ENCODE assay signal across 8 cellular contexts in the genomic region with DNA sequence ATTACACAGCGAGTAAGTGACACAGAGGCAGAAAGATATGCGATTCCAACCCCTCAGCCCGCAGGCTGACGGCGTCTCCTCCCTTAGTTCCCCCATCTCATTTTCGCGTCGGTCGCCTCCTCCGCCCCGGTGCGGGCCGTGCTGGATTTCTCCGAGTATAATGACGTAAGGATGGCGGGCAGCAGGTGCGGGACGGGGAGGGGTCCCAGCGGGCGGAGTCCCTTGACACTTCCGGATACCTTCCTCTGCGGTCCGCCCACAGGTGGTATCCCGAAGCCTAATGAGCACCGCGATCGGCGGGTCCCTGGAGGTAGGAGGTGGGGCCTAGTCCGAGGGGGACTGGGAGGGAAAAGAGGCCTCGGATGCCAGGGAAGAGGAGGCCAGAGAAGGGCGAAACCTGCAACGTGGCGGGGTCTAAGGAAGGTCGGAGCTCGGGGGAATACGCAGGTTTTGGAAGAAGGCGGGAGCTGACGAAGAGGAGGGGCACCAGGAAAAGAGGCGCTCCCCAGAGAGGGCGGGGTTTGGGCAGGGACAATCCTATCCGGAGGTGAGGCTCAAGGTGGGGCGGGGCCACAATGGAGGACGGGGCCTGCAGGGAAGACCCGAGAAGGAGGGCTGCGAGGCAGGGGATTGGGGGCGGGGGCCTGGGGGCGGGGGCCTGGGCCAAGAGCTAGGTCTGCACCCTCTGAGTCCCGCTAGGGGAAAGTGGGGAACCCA. TPM values are rescaled to one million over a fixed set of nuclear protein-coding genes. Genes with fewer than 3 reads are reported as not detected.
A peak's percentile ranks its signal among the peaks of the same experiment; 100 is the strongest.
DNase-seq lines count a peak whose midpoint lies in the region; ATAC-seq and TF ChIP-seq lines count a peak whose summit lies in the region.

No MANE protein-coding gene starts in this region.

- WGBS in esophagus, 2 donors: 1% methylated on average over 46 to 48 of the region's 48 CpGs
- no CpG with 5 or more reads among the region's 48 CpGs for WGBS in neuronal stem cell (ENCODE audit: extremely low coverage in 2 of 2, insufficient read length in 2 of 2, insufficient replicate concordance in 1 of 2), 2 donors
- 1% methylated on average over 48 of the region's 48 CpGs for WGBS in thymus

- peak overlapping the region; percentile 47 for H3K23ac ChIP-seq in neuronal stem cell (ENCODE audit: low read depth, low read length, poor library complexity)

- no peak overlapping the region for H3K14ac ChIP-seq in neuronal stem cell (ENCODE audit: low read length)

- no peak overlapping the region for H2BK120ac ChIP-seq in neuronal stem cell (ENCODE audit: low read depth, low read length)

- H3K79me1 ChIP-seq in neuronal stem cell (ENCODE audit: low read depth, low read length): no peaks in the 10 kb centered on the region

- H3K9me3 Mint-ChIP-seq in activated CD8-positive, alpha-beta memory T cell treated with anti-CD3 and anti-CD28 coated beads, Interleukin-2, amount 10 ng/mL, durations not matched to agents 7 days and 5 days (ENCODE audit: low read depth): no peaks in the 10 kb centered on the region

- no peak overlapping the region for H2BK15ac ChIP-seq in neuronal stem cell (ENCODE audit: low read length)

- H3K18ac ChIP-seq in neuronal stem cell (ENCODE audit: low read length): peak overlapping the region; percentile 95

- H3K27ac ChIP-seq in esophagus (ENCODE audit: low read depth in 2 of 2, low read length in 1 of 2): peak overlapping the region; percentile 88 to 89
- H3K27ac ChIP-seq in neuronal stem cell (replicated peaks; ENCODE audit: low read length): peak overlapping the region; percentile 71
- peak overlapping the region; percentile 36 for H3K27ac ChIP-seq in thymus (ENCODE audit: low read depth)

- no peak for TF ChIP-seq CTCF in AG04449 (IDR thresholded peaks at IDR 0.05; ENCODE audit: insufficient read depth, low read length, missing control alignments)

- H3K4ac ChIP-seq in neuronal stem cell (ENCODE audit: low read length): no peak overlapping the region

- POLR2A ChIA-PET in AG04449 (lab: Yijun Ruan, JAX): no interaction called here

- H3K36me3 Mint-ChIP-seq in activated CD8-positive, alpha-beta memory T cell treated with anti-CD3 and anti-CD28 coated beads, Interleukin-2, amount 10 ng/mL, durations not matched to agents 7 days and 5 days: peaks cover 1% of the 10 kb centered on the region

- H2BK5ac ChIP-seq in neuronal stem cell (ENCODE audit: low read length): no peak overlapping the region

- H3K4me2 ChIP-seq in neuronal stem cell (ENCODE audit: insufficient read depth, low read length, poor library complexity, severe bottlenecking): peak overlapping the region; percentile 85

- H3K9me3 ChIP-seq in esophagus (ENCODE audit: control insufficient read depth in 2 of 2, insufficient read depth in 1 of 2, low read depth in 1 of 2, low read length in 1 of 2) (no peaks in the 10 kb centered on the region), neuronal stem cell (replicated peaks in 1 of 2; ENCODE audit: control insufficient read depth in 2 of 2, insufficient read depth in 1 of 2, low read depth in 1 of 2, low read length in 2 of 2) (peaks cover 0 to 5% of the 10 kb centered on the region in 2 donors), thymus (ENCODE audit: control insufficient read depth) (peaks cover 1% of the 10 kb centered on the region)

- peaks cover 0 to 3% of the 10 kb centered on the region in 2 donors for H3K27me3 ChIP-seq in esophagus (ENCODE audit: control insufficient read depth in 1 of 2, insufficient read depth in 2 of 2, low read length in 2 of 2)
- peaks cover 0 to 60% (median 14%) of the 10 kb centered on the region in 3 experiments for H3K27me3 ChIP-seq in neuronal stem cell (ENCODE audit: control insufficient read depth in 3 of 3, insufficient read depth in 3 of 3, low read depth in 1 of 3, low read length in 3 of 3)
- peaks cover 34% of the 10 kb centered on the region for H3K27me3 ChIP-seq in thymus (ENCODE audit: control insufficient read depth, insufficient read depth)

- H3K4me1 Mint-ChIP-seq in activated CD8-positive, alpha-beta memory T cell treated with anti-CD3 and anti-CD28 coated beads, Interleukin-2, amount 10 ng/mL, durations not matched to agents 7 days and 5 days: peaks cover 7% of the 10 kb centered on the region

- DNase-seq in AG04449 (ENCODE audit: low read depth, low spot score): no peak
- peak; percentile 92 for DNase-seq in NCI-H510A (lab: John Stamatoyannopoulos, UW)
- DNase-seq in activated CD8-positive, alpha-beta memory T cell treated with anti-CD3 and anti-CD28 coated beads, Interleukin-2, amount 10 ng/mL, durations not matched to agents 7 days and 5 days: peak; percentile 81
- peak; percentile 84 for DNase-seq in neuronal stem cell (ENCODE audit: low spot score)

- H3K4me1 ChIP-seq in esophagus (ENCODE audit: control insufficient read depth in 2 of 2, insufficient read depth in 2 of 2, low read length in 1 of 2) (peaks cover 0 to 4% of the 10 kb centered on the region in 2 donors), neuronal stem cell (ENCODE audit: control insufficient read depth in 2 of 2, insufficient read depth in 1 of 2, low read depth in 1 of 2, low read length in 2 of 2) (peaks cover 0 to 3% of the 10 kb centered on the region in 2 donors), thymus (ENCODE audit: control insufficient read depth, insufficient read depth, low read length) (no peaks in the 10 kb centered on the region)

- peak overlapping the region; percentile 80 for H3K4me3 Mint-ChIP-seq in activated CD8-positive, alpha-beta memory T cell treated with anti-CD3 and anti-CD28 coated beads, Interleukin-2, amount 10 ng/mL, durations not matched to agents 7 days and 5 days

- peak overlapping the region; percentile 98 for H2AFZ ChIP-seq in neuronal stem cell (ENCODE audit: low read length)

- no peak overlapping the region for H4K91ac ChIP-seq in neuronal stem cell (ENCODE audit: low read depth, low read length, poor library complexity)

- H4K8ac ChIP-seq in neuronal stem cell (ENCODE audit: low read depth, low read length): no peak overlapping the region

- CTCF ChIA-PET in AG04449 (lab: Yijun Ruan, JAX): interaction anchor here (0.9 to 1.1 kb wide), 2 partner anchors 10 to 13 kb away, joined by 3 read pairs; no protein-coding TSS in a partner anchor
- CTCF ChIA-PET in activated CD8-positive, alpha-beta memory T cell treated with anti-CD3 and anti-CD28 coated beads, Interleukin-2, amount 10 ng/mL, durations not matched to agents 7 days and 5 days (lab: Charles Lee): interaction anchor here (0.8 to 1.6 kb wide), 6 partner anchors 9 to 302 kb away, joined by 3 to 7 read pairs (median 4); no protein-coding TSS in a partner anchor

- H3K27ac Mint-ChIP-seq in activated CD8-positive, alpha-beta memory T cell treated with anti-CD3 and anti-CD28 coated beads, Interleukin-2, amount 10 ng/mL, durations not matched to agents 7 days and 5 days: peak overlapping the region; percentile 22

- H2BK12ac ChIP-seq in neuronal stem cell (ENCODE audit: low read length): no peak overlapping the region

- H3K36me3 ChIP-seq in esophagus (ENCODE audit: control insufficient read depth in 2 of 2, insufficient read depth in 2 of 2, low read length in 1 of 2) (peaks cover 0 to 3% of the 10 kb centered on the region in 2 donors), neuronal stem cell (replicated peaks in 1 of 2; ENCODE audit: control insufficient read depth in 2 of 2, insufficient read depth in 2 of 2, low read length in 2 of 2) (no peaks in the 10 kb centered on the region), thymus (ENCODE audit: control insufficient read depth, insufficient read depth) (no peaks in the 10 kb centered on the region)

- ATAC-seq in GM18907 (IDR thresholded peaks at IDR 0.05; ENCODE audit: unreplicated experiment) (peak; percentile 81), HG03139 (IDR thresholded peaks at IDR 0.05; ENCODE audit: unreplicated experiment) (peak; percentile 72)
- peak; percentile 90 for ATAC-seq in activated CD8-positive, alpha-beta memory T cell treated with anti-CD3 and anti-CD28 coated beads, Interleukin-2, amount 10 ng/mL, durations not matched to agents 7 days and 5 days

- H3K27me3 Mint-ChIP-seq in activated CD8-positive, alpha-beta memory T cell treated with anti-CD3 and anti-CD28 coated beads, Interleukin-2, amount 10 ng/mL, durations not matched to agents 7 days and 5 days: peaks cover 52% of the 10 kb centered on the region

- H3K4me3 ChIP-seq in AG04449 (ENCODE audit: low read depth, low read length): peak overlapping the region; percentile 54
- peak overlapping the region; percentile 76 for H3K4me3 ChIP-seq in esophagus (ENCODE audit: low read depth in 1 of 2, low read length in 2 of 2)
- peak overlapping the region; percentile 51 to 91 for H3K4me3 ChIP-seq in neuronal stem cell (ENCODE audit: low read length in 2 of 2)
- H3K4me3 ChIP-seq in thymus (ENCODE audit: low read length): peak overlapping the region; percentile 45

- H2AK5ac ChIP-seq in neuronal stem cell (ENCODE audit: low read depth, low read length): no peak overlapping the region

- peak overlapping the region; percentile 88 for H3K9ac ChIP-seq in neuronal stem cell (ENCODE audit: low read depth, low read length, poor library complexity)

RNA-seq across cellular contexts. Expression of a gene that starts 3.6 kb away (rescaled TPM):
- under 1 TPM; 0.33 to 0.82 TPM for total RNA-seq in activated CD8-positive, alpha-beta memory T cell treated with anti-CD3 and anti-CD28 coated beads, Interleukin-2, amount 10 ng/mL, durations not matched to agents 7 days and 5 days
- polyA plus RNA-seq in esophagus (1 to 10 TPM; 3.6 to 8.9 TPM), thymus (96.4 TPM)
- polyA plus RNA-seq in neuronal stem cell (2013, experiment 1 of 2): 3.2 TPM
- 3.0 TPM for polyA plus RNA-seq in neuronal stem cell (2013, experiment 2 of 2)

Comparison
In these comparisons a context has a peak if more than half of its experiments do, and no peak if none do; other contexts are left out.
1. H3K27ac ChIP-seq: peak in every context shown above with its lines; median percentile 88 in esophagus; 71 in neuronal stem cell; 36 in thymus.